33 cellular contexts compared by ENCODE assay signal in the genomic region with DNA sequence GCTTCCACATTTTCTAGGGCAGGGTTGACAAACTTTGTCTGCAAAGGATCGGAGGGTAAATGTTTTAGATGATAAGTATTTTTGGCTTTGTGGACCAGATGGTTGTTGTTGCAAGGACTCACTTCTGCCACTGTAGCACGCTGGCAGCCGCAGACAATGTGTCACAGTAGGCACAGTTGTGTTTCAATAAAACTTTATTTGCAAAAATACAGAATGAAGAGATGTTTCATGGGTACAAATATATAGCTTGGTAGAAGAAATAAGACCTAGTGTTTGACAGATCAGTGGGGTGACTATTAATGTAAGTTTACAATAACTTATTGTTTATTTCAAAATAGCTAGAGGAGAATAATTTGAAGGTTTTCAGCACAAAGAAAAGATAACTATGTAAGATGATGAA.
"Had no signal": no experiment of that assay in that cellular context is flagged by ENCODE, and none has a peak within 500 bp of the region (broad histone marks: within the 10 kb centered on the region; RNA-seq: fewer than 3 reads in every experiment).

No MANE protein-coding gene starts in this region.

- DNase-seq: activated CD4-positive, alpha-beta memory T cell treated with anti-CD3 and anti-CD28 coated beads, Interleukin-2, amount 10 ng/mL, durations not matched to agents 7 days and 5 days; activated CD4-positive, alpha-beta T cell treated with anti-CD3 and anti-CD28 coated beads for 1 hour; activated CD4-positive, alpha-beta T cell treated with anti-CD3 and anti-CD28 coated beads for 48 hours; activated CD4-positive, CD25-positive, alpha-beta regulatory T cell; activated CD8-positive, alpha-beta memory T cell treated with anti-CD3 and anti-CD28 coated beads for 24 hours; activated CD8-positive, alpha-beta memory T cell treated with anti-CD3 and anti-CD28 coated beads, Interleukin-2, amount 10 ng/mL, durations not matched to agents 7 days and 5 days; activated effector memory CD4-positive, alpha-beta T cell treated with anti-CD3 and anti-CD28 coated beads, Interleukin-2, amount 50 U/mL, for 16 hours; activated naive CD4-positive, alpha-beta T cell; activated naive CD4-positive, alpha-beta T cell treated with anti-CD3 and anti-CD28 coated beads, Interleukin-2, amount 50 U/mL, for 16 hours; activated naive CD8-positive, alpha-beta T cell treated with anti-CD3 and anti-CD28 coated beads for 36 hours; activated T-cell treated with anti-CD3 and anti-CD28 coated beads, Interleukin-2, amount 50 U/mL, for 1 hour; activated T-cell treated with anti-CD3 and anti-CD28 coated beads, Interleukin-2, amount 50 U/mL, for 72 hours; amniotic stem cell; aorta; brain microvascular endothelial cell; central memory CD4-positive, alpha-beta T cell; MM.1S; MV-4-11; NCI-H1092 treated with DMSO at 0.1 percent for 48 hours; NCI-H1417; NCI-H146; NCI-H187 treated with DMSO at 0.1 percent for 48 hours; NCI-H2081; NCI-H524; NCI-H69; NCI-H82; NK-92 treated with Interleukin-12 subunit alpha and Interleukin-12 subunit beta, amount 100 ng/mL, for 24 hours; PC-3; Right ventricle myocardium superior; T1000; WERI-Rb-1 had no signal

- H3K27ac ChIP-seq: brain microvascular endothelial cell, KMS-11, SK-N-MC, WERI-Rb-1 had no signal

- H3K27me3 ChIP-seq: brain microvascular endothelial cell had no signal

- H3K4me3 ChIP-seq: SK-N-MC had no signal

- H3K36me3 ChIP-seq: brain microvascular endothelial cell, WERI-Rb-1 had no signal
